In genomic region chr2:142515493-142515892, GRCh38 we compare ENCODE assay signal across 23 cellular contexts.
A peak's percentile ranks its signal among the peaks of the same experiment; 100 is the strongest.
DNase-seq lines count a peak whose midpoint lies in the region; ATAC-seq, FAIRE-seq and TF ChIP-seq lines count a peak whose summit lies in the region.
"Had no signal": no experiment of that assay in that cellular context is flagged by ENCODE, and none has a peak within 500 bp of the region (broad histone marks: within the 10 kb centered on the region; RNA-seq: fewer than 3 reads in every experiment).

No MANE protein-coding gene starts in this region.

- H3K27me3 ChIP-seq in bronchial epithelial cell (ENCODE audit: control insufficient read depth, insufficient read depth, low read length), result no peaks in the 10 kb centered on the region
- H3K27me3 ChIP-seq in foreskin keratinocyte, result no peaks in the 10 kb centered on the region
- H3K27me3 ChIP-seq: BLaER1 had no signal

- ATAC-seq in foreskin keratinocyte, result peak; percentile 51
- ATAC-seq: CD8-positive, alpha-beta T cell had no signal

- no peaks in the 10 kb centered on the region for H3K27me3 Mint-ChIP-seq in T-helper 2 cell treated with Interferon-gamma antibody and Interleukin-4, amounts not matched to agents 5 μg/mL and 100 μg/mL, for 36 hours (ENCODE audit: low read depth)
- H3K27me3 Mint-ChIP-seq in osteocyte (ENCODE audit: unreplicated experiment), result no peaks in the 10 kb centered on the region
- H3K27me3 Mint-ChIP-seq in activated CD4-positive, alpha-beta memory T cell treated with anti-CD3 and anti-CD28 coated beads for 36 hours, result no peaks in the 10 kb centered on the region
- H3K27me3 Mint-ChIP-seq: CD4-positive, CD25-positive, alpha-beta regulatory T cell had no signal

- H3K36me3 Mint-ChIP-seq in T-helper 2 cell treated with Interferon-gamma antibody and Interleukin-4, amounts not matched to agents 5 μg/mL and 100 μg/mL, for 36 hours (ENCODE audit: low read depth), result no peaks in the 10 kb centered on the region
- H3K36me3 Mint-ChIP-seq in osteocyte (ENCODE audit: unreplicated experiment), result no peaks in the 10 kb centered on the region
- H3K36me3 Mint-ChIP-seq in activated CD4-positive, alpha-beta memory T cell treated with anti-CD3 and anti-CD28 coated beads for 36 hours, result no peaks in the 10 kb centered on the region
- H3K36me3 Mint-ChIP-seq: CD4-positive, CD25-positive, alpha-beta regulatory T cell; CD8-positive, alpha-beta T cell had no signal

- H3K4me3 Mint-ChIP-seq in T-helper 2 cell treated with Interferon-gamma antibody and Interleukin-4, amounts not matched to agents 5 μg/mL and 100 μg/mL, for 36 hours, result no peak overlapping the region
- H3K4me3 Mint-ChIP-seq in osteocyte (ENCODE audit: unreplicated experiment), result no peak overlapping the region
- no peak overlapping the region for H3K4me3 Mint-ChIP-seq in activated CD4-positive, alpha-beta memory T cell treated with anti-CD3 and anti-CD28 coated beads for 36 hours
- H3K4me3 Mint-ChIP-seq: B cell; CD4-positive, CD25-positive, alpha-beta regulatory T cell; CD8-positive, alpha-beta T cell had no signal

- no peaks in the 10 kb centered on the region for H3K36me3 ChIP-seq in bronchial epithelial cell (ENCODE audit: control insufficient read depth, insufficient read depth, low read length)
- H3K36me3 ChIP-seq: BLaER1 had no signal

- H3K4me3 ChIP-seq in bronchial epithelial cell (ENCODE audit: low read depth, low read length), result no peak overlapping the region
- H3K4me3 ChIP-seq: BLaER1 had no signal

- H3K9me3 Mint-ChIP-seq in T-helper 2 cell treated with Interferon-gamma antibody and Interleukin-4, amounts not matched to agents 5 μg/mL and 100 μg/mL, for 36 hours, result peaks cover 3% of the 10 kb centered on the region
- H3K9me3 Mint-ChIP-seq in osteocyte (ENCODE audit: unreplicated experiment), result no peaks in the 10 kb centered on the region
- H3K9me3 Mint-ChIP-seq in activated CD4-positive, alpha-beta memory T cell treated with anti-CD3 and anti-CD28 coated beads for 36 hours, result no peaks in the 10 kb centered on the region
- H3K9me3 Mint-ChIP-seq: CD8-positive, alpha-beta T cell had no signal

- H3K27ac Mint-ChIP-seq in T-helper 2 cell treated with Interferon-gamma antibody and Interleukin-4, amounts not matched to agents 5 μg/mL and 100 μg/mL, for 36 hours, result no peak overlapping the region
- no peak overlapping the region for H3K27ac Mint-ChIP-seq in osteocyte (ENCODE audit: unreplicated experiment)
- no peak overlapping the region for H3K27ac Mint-ChIP-seq in activated CD4-positive, alpha-beta memory T cell treated with anti-CD3 and anti-CD28 coated beads for 36 hours
- H3K27ac Mint-ChIP-seq: B cell; CD4-positive, CD25-positive, alpha-beta regulatory T cell; CD8-positive, alpha-beta T cell had no signal

- peak; percentile 47 for DNase-seq in NCI-H2171 treated with DMSO at 0.1 percent for 48 hours (lab: John Stamatoyannopoulos, UW)
- DNase-seq in NCI-H2171 (lab: John Stamatoyannopoulos, UW), result no peak
- peak; percentile 1 for DNase-seq in NCI-H69 (lab: John Stamatoyannopoulos, UW)
- DNase-seq in bronchial epithelial cell (ENCODE audit: low read depth), result peak; percentile 15
- peak; percentile 33 to 68 for DNase-seq in foreskin keratinocyte
- DNase-seq in T-helper 2 cell treated with Interferon-gamma antibody and Interleukin-4, amounts not matched to agents 5 μg/mL and 100 μg/mL, for 36 hours (ENCODE audit: low spot score), result no peak
- no peak for DNase-seq in osteocyte (ENCODE audit: extremely low spot score, unreplicated experiment)
- DNase-seq in activated CD4-positive, alpha-beta memory T cell treated with anti-CD3 and anti-CD28 coated beads for 36 hours, result no peak
- DNase-seq: Caco-2; CD4-positive, CD25-positive, alpha-beta regulatory T cell; CD8-positive, alpha-beta T cell; DMS153; DND-41; H7; HCEC 1CT had no signal

- POLR2A ChIA-PET in activated CD4-positive, alpha-beta memory T cell treated with anti-CD3 and anti-CD28 coated beads for 36 hours (lab: Charles Lee), result no interaction called here

- FAIRE-seq in bronchial epithelial cell (lab: Jason Lieb, UNC), result no peak
- FAIRE-seq: A204.1, G401.6, GM12892, H1 had no signal

- intact Hi-C loops in activated CD4-positive, alpha-beta memory T cell treated with anti-CD3 and anti-CD28 coated beads for 36 hours (cut with micrococcal nuclease), result no loop called here

- H3K4me1 Mint-ChIP-seq in T-helper 2 cell treated with Interferon-gamma antibody and Interleukin-4, amounts not matched to agents 5 μg/mL and 100 μg/mL, for 36 hours (ENCODE audit: low read depth), result no peaks in the 10 kb centered on the region
- H3K4me1 Mint-ChIP-seq in osteocyte (ENCODE audit: unreplicated experiment), result no peaks in the 10 kb centered on the region
- no peaks in the 10 kb centered on the region for H3K4me1 Mint-ChIP-seq in activated CD4-positive, alpha-beta memory T cell treated with anti-CD3 and anti-CD28 coated beads for 36 hours (ENCODE audit: low read depth)
- H3K4me1 Mint-ChIP-seq: B cell; CD4-positive, CD25-positive, alpha-beta regulatory T cell had no signal

- H3K27ac ChIP-seq in foreskin keratinocyte, result no peak overlapping the region
- H3K27ac ChIP-seq: 22Rv1, BLaER1, C4-2B had no signal

- CTCF ChIA-PET in activated CD4-positive, alpha-beta memory T cell treated with anti-CD3 and anti-CD28 coated beads for 36 hours (lab: Charles Lee), result no interaction called here

- TF ChIP-seq CTCF in bronchial epithelial cell (IDR thresholded peaks at IDR 0.05; ENCODE audit: insufficient read depth, low read length, severe bottlenecking) (no peak), foreskin keratinocyte (conservative IDR thresholded peaks at IDR 0.05) (no peak), osteocyte (IDR thresholded peaks at IDR 0.05) (no peak)

- no peaks in the 10 kb centered on the region for H3K4me1 ChIP-seq in foreskin keratinocyte
- H3K4me1 ChIP-seq: BLaER1, Caco-2 had no signal

Comparison
In these comparisons a context has a peak if more than half of its experiments do, and no peak if none do; other contexts are left out.
1. DNase-seq: peak in NCI-H2171 treated with DMSO at 0.1 percent for 48 hours (single experiment), NCI-H69 (single experiment), bronchial epithelial cell (single experiment) and foreskin keratinocyte (2 of 2); none in NCI-H2171 (single experiment), T-helper 2 cell treated with Interferon-gamma antibody and Interleukin-4, amounts not matched to agents 5 μg/mL and 100 μg/mL, for 36 hours (single experiment), osteocyte (single experiment) and activated CD4-positive, alpha-beta memory T cell treated with anti-CD3 and anti-CD28 coated beads for 36 hours (single experiment).